In the genomic region with DNA sequence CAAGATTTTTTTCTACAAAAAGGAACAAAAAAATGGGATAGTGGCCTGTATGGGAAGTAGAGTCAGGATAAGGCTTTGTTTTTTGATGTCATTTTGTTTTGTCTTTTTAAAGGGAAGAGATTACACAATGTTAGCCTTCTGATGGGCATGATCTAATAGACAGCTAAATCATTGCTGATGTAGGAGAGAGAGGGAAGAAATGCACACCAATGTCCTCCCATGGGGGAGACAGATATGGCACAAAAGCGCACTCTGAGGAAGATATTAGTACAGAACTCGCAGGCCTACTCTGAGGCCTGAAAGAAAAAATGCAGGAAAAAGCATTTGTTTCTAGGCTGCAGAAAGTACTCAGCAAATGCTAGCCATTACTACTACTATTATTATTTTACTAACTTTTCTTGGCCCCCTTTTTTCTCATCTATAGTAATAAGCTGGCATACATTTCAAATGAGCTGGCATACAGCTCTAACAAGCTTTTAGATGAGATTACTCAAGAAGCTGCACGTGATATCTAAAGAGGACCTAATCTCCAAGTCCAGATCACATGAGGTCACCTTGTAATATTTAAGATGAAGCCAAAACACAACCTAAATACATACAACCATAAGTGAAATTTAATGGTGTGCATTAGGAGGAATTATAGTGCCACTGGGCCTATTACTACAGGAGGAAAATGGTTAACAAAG, we compare ENCODE assay signal across 21 cellular contexts.
"Had no signal": no experiment of that assay in that cellular context is flagged by ENCODE, and none has a peak within 500 bp of the region (broad histone marks: within the 10 kb centered on the region; RNA-seq: fewer than 3 reads in every experiment).

No MANE protein-coding gene starts in this region.

- H3K4me3 Mint-ChIP-seq: naive thymus-derived CD8-positive, alpha-beta T cell; stimulated activated memory B cell treated with anti-CD40 and anti-IgM and Interleukin-4, amounts not matched to agents 10 μg/mL and 1 μg/mL and 100 μg/mL, for 72 hours; stimulated activated naive CD8-positive, alpha-beta T cell treated with anti-CD3 and anti-CD28 coated beads, Interleukin-15, Interleukin-2, amounts not matched to agents 100 ng/mL and 50 ng/mL, for 24 hours had no signal

- H3K4me3 ChIP-seq: dorsolateral prefrontal cortex, heart right ventricle, right lobe of liver, spleen, tibial artery, upper lobe of left lung, uterus had no signal

- H3K9me3 ChIP-seq: neutrophil, right lobe of liver, spleen, tibial artery, upper lobe of left lung, uterus had no signal

- H3K9me3 Mint-ChIP-seq: stimulated activated memory B cell treated with anti-CD40 and anti-IgM and Interleukin-4, amounts not matched to agents 10 μg/mL and 1 μg/mL and 100 μg/mL, for 72 hours had no signal

- H3K27ac ChIP-seq: dorsolateral prefrontal cortex, neutrophil, right lobe of liver, spleen, tibial artery, uterus had no signal

- H3K27ac Mint-ChIP-seq: naive thymus-derived CD8-positive, alpha-beta T cell; stimulated activated memory B cell treated with anti-CD40 and anti-IgM and Interleukin-4, amounts not matched to agents 10 μg/mL and 1 μg/mL and 100 μg/mL, for 72 hours; stimulated activated naive CD8-positive, alpha-beta T cell treated with anti-CD3 and anti-CD28 coated beads, Interleukin-15, Interleukin-2, amounts not matched to agents 100 ng/mL and 50 ng/mL, for 24 hours had no signal

- DNase-seq: cortex of kidney; dorsolateral prefrontal cortex; effector CD8-positive, alpha-beta T cell; heart right ventricle; hypothalamus; mammary epithelial cell; naive thymus-derived CD8-positive, alpha-beta T cell; right lobe of liver; spleen; stimulated activated CD4-positive, alpha-beta T cell treated with anti-CD3 and anti-CD28 coated beads, Interleukin-15, amount 100 ng/mL, for 24 hours; stimulated activated CD4-positive, alpha-beta T cell treated with anti-CD3 and anti-CD28 coated beads, Interleukin-1b, Interleukin-23, amount 100 ng/mL, for 48 hours; stimulated activated CD4-positive, alpha-beta T cell treated with anti-CD3 and anti-CD28 coated beads, Interleukin-4, amount 100 ng/mL, for 24 hours; tibial artery; upper lobe of left lung; uterus had no signal

- H3K36me3 Mint-ChIP-seq: stimulated activated memory B cell treated with anti-CD40 and anti-IgM and Interleukin-4, amounts not matched to agents 10 μg/mL and 1 μg/mL and 100 μg/mL, for 72 hours had no signal

- H3K27me3 ChIP-seq: dorsolateral prefrontal cortex, heart right ventricle, neutrophil, right lobe of liver, spleen, tibial artery, upper lobe of left lung, uterus had no signal

- ATAC-seq: esophagus mucosa; naive thymus-derived CD8-positive, alpha-beta T cell; right lobe of liver; stimulated activated memory B cell treated with anti-CD40 and anti-IgM and Interleukin-4, amounts not matched to agents 10 μg/mL and 1 μg/mL and 100 μg/mL, for 72 hours had no signal

- H3K27me3 Mint-ChIP-seq: naive thymus-derived CD8-positive, alpha-beta T cell; stimulated activated memory B cell treated with anti-CD40 and anti-IgM and Interleukin-4, amounts not matched to agents 10 μg/mL and 1 μg/mL and 100 μg/mL, for 72 hours; stimulated activated naive CD8-positive, alpha-beta T cell treated with anti-CD3 and anti-CD28 coated beads, Interleukin-15, Interleukin-2, amounts not matched to agents 100 ng/mL and 50 ng/mL, for 24 hours had no signal

- H3K4me1 ChIP-seq: right lobe of liver, tibial artery, uterus had no signal

- FAIRE-seq: frontal cortex, islet of Langerhans had no signal

- H3K4me1 Mint-ChIP-seq: naive thymus-derived CD8-positive, alpha-beta T cell; stimulated activated memory B cell treated with anti-CD40 and anti-IgM and Interleukin-4, amounts not matched to agents 10 μg/mL and 1 μg/mL and 100 μg/mL, for 72 hours had no signal

- H3K36me3 ChIP-seq: heart right ventricle, neutrophil, right lobe of liver, spleen, tibial artery, upper lobe of left lung, uterus had no signal
